8 cellular contexts compared by ENCODE assay signal in the genomic region with DNA sequence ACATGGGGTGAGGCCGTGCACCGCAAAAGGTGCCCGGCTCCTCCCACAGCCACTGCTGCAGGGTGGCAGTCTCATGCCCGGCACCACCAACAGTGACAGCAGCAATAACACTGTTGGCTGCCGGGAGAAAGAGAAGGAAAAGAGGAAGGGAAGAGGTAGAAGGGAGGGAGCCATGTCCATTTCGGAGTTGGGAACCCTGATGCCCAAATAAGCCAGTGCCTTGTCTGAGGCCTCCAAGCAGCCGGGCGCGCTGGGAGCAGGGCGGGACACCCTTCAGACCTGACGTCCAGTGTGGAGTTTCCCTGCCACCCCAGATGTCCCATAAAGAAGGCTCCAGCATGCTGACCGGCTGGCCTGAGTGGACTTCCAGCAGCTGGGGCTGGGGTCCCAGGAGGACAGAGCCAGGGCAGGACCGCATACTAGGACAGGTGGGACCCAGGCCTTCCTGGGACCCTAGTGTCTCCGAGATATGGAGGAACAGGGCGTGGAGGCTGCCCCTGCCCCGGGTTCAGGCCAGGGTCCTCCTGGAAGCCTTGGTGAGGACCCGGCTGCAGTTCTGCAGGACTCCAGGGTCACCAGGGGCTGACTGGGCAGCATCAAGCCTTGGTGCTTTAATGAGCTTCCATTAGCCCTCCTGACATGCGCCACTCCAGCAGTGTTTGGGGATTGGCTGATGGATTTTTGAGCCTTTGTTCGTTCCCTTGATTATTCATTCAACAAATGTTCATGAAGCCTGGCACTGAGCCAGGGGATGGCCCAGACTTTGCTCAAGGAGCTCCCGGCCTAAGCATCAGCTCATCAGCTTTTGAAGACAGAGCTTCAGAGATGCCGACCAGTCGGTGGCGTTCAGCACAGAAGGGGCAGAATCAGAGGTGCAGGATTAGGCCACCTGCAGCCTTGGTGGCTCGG.
DNase-seq lines count a peak whose midpoint lies in the region; ATAC-seq and TF ChIP-seq lines count a peak whose summit lies in the region.

No MANE protein-coding gene starts in this region.

- peaks cover 0 to 22% of the 10 kb centered on the region in 2 donors for H3K27me3 ChIP-seq in left lung

- no peak overlapping the region for H3K4me3 ChIP-seq in left lung

- DNase-seq in G401 (ENCODE audit: low spot score) (peak; percentile 45), left colon (peak; percentile 75 to 82), left lung (no peak), activated gamma-delta T cell (lab: John Stamatoyannopoulos, UW) (no peak)
- no peak for DNase-seq in T-helper 2 cell treated with Interferon-gamma antibody and Interleukin-4, amounts not matched to agents 5 μg/mL and 100 μg/mL, for 36 hours (ENCODE audit: low spot score)

- peaks cover 11 to 18% of the 10 kb centered on the region in 2 donors for H3K4me1 ChIP-seq in left lung

- ATAC-seq in left colon, result peak; percentile 13
- no peak for ATAC-seq in left lung
- ATAC-seq in GM21526 (IDR thresholded peaks at IDR 0.05; ENCODE audit: low FRiP score, unreplicated experiment), result no peak

- no peaks in the 10 kb centered on the region for H3K36me3 ChIP-seq in left lung

- no peaks in the 10 kb centered on the region for H3K36me3 Mint-ChIP-seq in activated naive CD8-positive, alpha-beta T cell
- no peaks in the 10 kb centered on the region for H3K36me3 Mint-ChIP-seq in T-helper 2 cell treated with Interferon-gamma antibody and Interleukin-4, amounts not matched to agents 5 μg/mL and 100 μg/mL, for 36 hours (ENCODE audit: low read depth)

- H3K27ac ChIP-seq in 22Rv1 (peak overlapping the region; percentile 33; the same call in 1 of the 2 replicates), left lung (no peak overlapping the region)

- intact Hi-C loops in left colon (cut with DNase I, micrococcal nuclease), result no loop called here
- intact Hi-C loops in left lung (cut with DNase I), result no loop called here

- in situ Hi-C loops in G401 (cut with HindIII; ENCODE audit: low sequenced_read_pairs), result no loop called here

- peak overlapping the region; percentile 72 for H3K27ac Mint-ChIP-seq in activated naive CD8-positive, alpha-beta T cell
- no peak overlapping the region for H3K27ac Mint-ChIP-seq in T-helper 2 cell treated with Interferon-gamma antibody and Interleukin-4, amounts not matched to agents 5 μg/mL and 100 μg/mL, for 36 hours

- peak overlapping the region; percentile 82 for H3K4me3 Mint-ChIP-seq in activated naive CD8-positive, alpha-beta T cell
- no peak overlapping the region for H3K4me3 Mint-ChIP-seq in T-helper 2 cell treated with Interferon-gamma antibody and Interleukin-4, amounts not matched to agents 5 μg/mL and 100 μg/mL, for 36 hours

- H3K27me3 Mint-ChIP-seq in activated naive CD8-positive, alpha-beta T cell, result no peaks in the 10 kb centered on the region
- H3K27me3 Mint-ChIP-seq in T-helper 2 cell treated with Interferon-gamma antibody and Interleukin-4, amounts not matched to agents 5 μg/mL and 100 μg/mL, for 36 hours (ENCODE audit: low read depth), result peaks cover 2% of the 10 kb centered on the region

- no peaks in the 10 kb centered on the region for H3K9me3 Mint-ChIP-seq in activated naive CD8-positive, alpha-beta T cell (ENCODE audit: low read depth)
- H3K9me3 Mint-ChIP-seq in T-helper 2 cell treated with Interferon-gamma antibody and Interleukin-4, amounts not matched to agents 5 μg/mL and 100 μg/mL, for 36 hours, result no peaks in the 10 kb centered on the region

- H3K9me3 ChIP-seq in left lung, result no peaks in the 10 kb centered on the region

- H3K4me1 Mint-ChIP-seq in activated naive CD8-positive, alpha-beta T cell (ENCODE audit: low read depth), result peaks cover 14% of the 10 kb centered on the region
- peaks cover 7% of the 10 kb centered on the region for H3K4me1 Mint-ChIP-seq in T-helper 2 cell treated with Interferon-gamma antibody and Interleukin-4, amounts not matched to agents 5 μg/mL and 100 μg/mL, for 36 hours (ENCODE audit: low read depth)

- TF ChIP-seq CTCF in 22Rv1 (IDR thresholded peaks at IDR 0.05) (no peak), left lung (IDR thresholded peaks at IDR 0.05) (no peak)

Comparison
In these comparisons a context has a peak if more than half of its experiments do, and no peak if none do; other contexts are left out.
1. DNase-seq: peak in G401 (single experiment) and left colon (2 of 2); none in left lung (0 of 2), T-helper 2 cell treated with Interferon-gamma antibody and Interleukin-4, amounts not matched to agents 5 μg/mL and 100 μg/mL, for 36 hours (single experiment) and activated gamma-delta T cell (single experiment).